Comparison of ENCODE assay signal across 17 cellular contexts in the genomic region with DNA sequence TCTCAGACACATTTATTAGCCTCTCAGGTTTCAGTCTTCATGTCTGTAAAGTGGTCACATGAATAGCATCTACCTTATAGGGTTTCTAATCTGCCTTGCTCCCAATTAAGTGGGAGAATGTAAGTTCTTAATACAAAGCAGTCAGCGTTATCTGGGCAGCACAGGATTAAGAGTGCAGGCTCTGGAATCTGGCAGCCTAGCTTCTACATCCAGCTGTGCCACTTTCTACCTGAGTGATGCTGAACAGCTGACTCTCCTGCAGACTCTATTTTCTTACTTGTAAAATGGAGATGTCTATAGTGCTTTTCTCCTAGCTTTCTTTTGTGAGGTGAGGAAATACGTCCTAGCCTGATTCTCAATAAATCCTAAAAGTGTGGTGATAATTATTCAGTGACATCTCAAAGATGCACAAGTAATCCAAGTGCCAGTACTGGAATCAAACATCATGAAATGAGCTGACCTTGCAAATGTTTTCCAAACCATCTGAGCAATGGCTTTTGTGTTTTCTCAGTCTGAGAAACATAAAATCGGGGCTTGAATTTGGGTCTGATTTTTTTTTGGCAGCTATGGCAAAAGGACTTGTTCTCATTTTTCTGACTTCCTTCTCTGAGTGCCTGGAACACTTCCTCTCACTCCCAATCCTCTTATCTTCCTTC.
"Had no signal": no experiment of that assay in that cellular context is flagged by ENCODE, and none has a peak within 500 bp of the region (broad histone marks: within the 10 kb centered on the region; RNA-seq: fewer than 3 reads in every experiment).

No MANE protein-coding gene starts in this region.

- H3K36me3 Mint-ChIP-seq: activated naive CD4-positive, alpha-beta T cell treated with anti-CD3 and anti-CD28 coated beads, Interleukin-2, amount 50 U/mL, for 24 hours; immature natural killer cell; naive thymus-derived CD8-positive, alpha-beta T cell had no signal

- H3K4me3 Mint-ChIP-seq: activated naive CD4-positive, alpha-beta T cell treated with anti-CD3 and anti-CD28 coated beads, Interleukin-2, amount 50 U/mL, for 24 hours; dendritic cell treated with granulocyte-macrophage colony-stimulating factor and Interleukin-4, amounts not matched to agents 40 ng/mL and 50 ng/mL, for 4 days; effector memory CD8-positive, alpha-beta T cell; immature natural killer cell; naive thymus-derived CD8-positive, alpha-beta T cell; stimulated activated naive CD8-positive, alpha-beta T cell treated with anti-CD3 and anti-CD28 coated beads, Interleukin-15, amount 100 ng/mL, for 72 hours; T-helper 17 cell had no signal

- H3K27ac Mint-ChIP-seq: activated naive CD4-positive, alpha-beta T cell treated with anti-CD3 and anti-CD28 coated beads, Interleukin-2, amount 50 U/mL, for 24 hours; dendritic cell treated with granulocyte-macrophage colony-stimulating factor and Interleukin-4, amounts not matched to agents 40 ng/mL and 50 ng/mL, for 4 days; effector memory CD8-positive, alpha-beta T cell; immature natural killer cell; stimulated activated naive CD8-positive, alpha-beta T cell treated with anti-CD3 and anti-CD28 coated beads, Interleukin-15, amount 100 ng/mL, for 72 hours; T-helper 17 cell had no signal

- H3K4me1 Mint-ChIP-seq: activated naive CD4-positive, alpha-beta T cell treated with anti-CD3 and anti-CD28 coated beads, Interleukin-2, amount 50 U/mL, for 24 hours; immature natural killer cell; naive thymus-derived CD8-positive, alpha-beta T cell; stimulated activated naive CD8-positive, alpha-beta T cell treated with anti-CD3 and anti-CD28 coated beads, Interleukin-15, amount 100 ng/mL, for 72 hours; T-helper 17 cell had no signal

- H3K9me3 Mint-ChIP-seq: activated naive CD4-positive, alpha-beta T cell treated with anti-CD3 and anti-CD28 coated beads, Interleukin-2, amount 50 U/mL, for 24 hours; dendritic cell treated with granulocyte-macrophage colony-stimulating factor and Interleukin-4, amounts not matched to agents 40 ng/mL and 50 ng/mL, for 4 days; naive thymus-derived CD8-positive, alpha-beta T cell; stimulated activated naive CD8-positive, alpha-beta T cell treated with anti-CD3 and anti-CD28 coated beads, Interleukin-15, amount 100 ng/mL, for 72 hours had no signal

- H3K4me3 ChIP-seq: body of pancreas, lung, testis, uterus had no signal

- H3K36me3 ChIP-seq: uterus had no signal

- H3K9me3 ChIP-seq: body of pancreas, testis, uterus had no signal

- H3K27me3 ChIP-seq: body of pancreas, testis, uterus had no signal

- H3K27me3 Mint-ChIP-seq: dendritic cell treated with granulocyte-macrophage colony-stimulating factor and Interleukin-4, amounts not matched to agents 40 ng/mL and 50 ng/mL, for 4 days; effector memory CD8-positive, alpha-beta T cell; stimulated activated naive CD8-positive, alpha-beta T cell treated with anti-CD3 and anti-CD28 coated beads, Interleukin-15, amount 100 ng/mL, for 72 hours had no signal

- H3K27ac ChIP-seq: body of pancreas, testis, uterus had no signal

- H3K4me1 ChIP-seq: body of pancreas, testis, uterus had no signal

- DNase-seq: activated T-cell treated with anti-CD3 and anti-CD28 coated beads, Interleukin-2, amount 50 U/mL, for 1 hour; body of pancreas; cerebellar nuclear complex; effector memory CD8-positive, alpha-beta T cell; immature natural killer cell; left colon; naive thymus-derived CD8-positive, alpha-beta T cell; nucleus accumbens; right cardiac atrium; stimulated activated CD4-positive, alpha-beta T cell treated with anti-CD3 and anti-CD28 coated beads, Interleukin-4, amount 100 ng/mL, for 24 hours; stimulated activated naive CD8-positive, alpha-beta T cell treated with anti-CD3 and anti-CD28 coated beads, Interleukin-15, amount 100 ng/mL, for 72 hours; T-helper 17 cell; testis; uterus had no signal

- ATAC-seq: body of pancreas; effector memory CD8-positive, alpha-beta T cell; left colon; naive thymus-derived CD8-positive, alpha-beta T cell; right cardiac atrium; stimulated activated naive CD8-positive, alpha-beta T cell treated with anti-CD3 and anti-CD28 coated beads, Interleukin-15, amount 100 ng/mL, for 72 hours; T-helper 17 cell had no signal
